19 cellular contexts compared by ENCODE assay signal in the genomic region with DNA sequence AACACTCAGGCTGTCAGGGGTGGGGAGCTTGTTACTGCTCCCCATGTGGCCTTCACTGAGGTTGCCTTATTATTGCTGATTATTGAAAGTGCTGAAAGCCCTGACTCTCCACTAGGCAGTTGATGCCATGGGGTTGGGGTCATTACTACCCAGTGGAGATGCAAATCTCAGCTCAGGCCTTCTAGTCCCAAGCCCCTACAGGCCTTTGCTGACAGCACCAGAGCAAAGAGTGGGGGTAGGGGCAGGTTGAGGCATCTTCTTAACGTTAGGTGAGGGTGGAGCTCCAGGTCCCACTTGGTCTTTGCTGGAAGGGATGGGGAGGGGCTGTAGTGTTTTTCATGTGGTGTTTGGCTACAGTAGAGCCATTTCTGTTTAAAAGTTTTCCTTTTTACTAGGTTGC.
DNase-seq lines count a peak whose midpoint lies in the region; ATAC-seq and TF ChIP-seq lines count a peak whose summit lies in the region.
"Had no signal": no experiment of that assay in that cellular context is flagged by ENCODE, and none has a peak within 500 bp of the region (broad histone marks: within the 10 kb centered on the region; RNA-seq: fewer than 3 reads in every experiment).

No MANE protein-coding gene starts in this region.

- no peaks in the 10 kb centered on the region for H3K27me3 Mint-ChIP-seq in activated naive CD4-positive, alpha-beta T cell treated with anti-CD3 and anti-CD28 coated beads, Interleukin-2, amount 50 U/mL, for 24 hours
- H3K27me3 Mint-ChIP-seq in GM23338 (ENCODE audit: insufficient read depth, low read depth, poor library complexity): no peaks in the 10 kb centered on the region
- no peaks in the 10 kb centered on the region for H3K27me3 Mint-ChIP-seq in activated naive CD8-positive, alpha-beta T cell treated with anti-CD3 and anti-CD28 coated beads for 36 hours
- H3K27me3 Mint-ChIP-seq in naive thymus-derived CD8-positive, alpha-beta T cell: no peaks in the 10 kb centered on the region

- 0 out of 2 replicates have a peak, but pooled peaks cover 1% of the 10 kb centered on the region for H4K20me1 ChIP-seq in GM23338 (replicated peaks; ENCODE audit: insufficient read depth)

- POLR2A ChIA-PET in naive thymus-derived CD8-positive, alpha-beta T cell (lab: Charles Lee): no interaction called here

- no peaks in the 10 kb centered on the region for H3K27me3 ChIP-seq in GM23338 (ENCODE audit: insufficient read depth)

- peaks cover 5% of the 10 kb centered on the region for H3K9me3 Mint-ChIP-seq in activated naive CD4-positive, alpha-beta T cell treated with anti-CD3 and anti-CD28 coated beads, Interleukin-2, amount 50 U/mL, for 24 hours
- H3K9me3 Mint-ChIP-seq in GM23338: no peaks in the 10 kb centered on the region
- H3K9me3 Mint-ChIP-seq in activated naive CD8-positive, alpha-beta T cell treated with anti-CD3 and anti-CD28 coated beads for 36 hours: peaks cover 16% of the 10 kb centered on the region
- H3K9me3 Mint-ChIP-seq in naive thymus-derived CD8-positive, alpha-beta T cell: peaks cover 0 to 19% (median 12%) of the 10 kb centered on the region in 9 donors

- H3K4me1 ChIP-seq in GM23338 (ENCODE audit: insufficient read depth): no peaks in the 10 kb centered on the region

- DNase-seq in activated naive CD4-positive, alpha-beta T cell treated with Interleukin-2 at 50 U/mL for 16 hours: no peak
- DNase-seq in GM23338 (ENCODE audit: low spot score): no peak
- DNase-seq in activated naive CD8-positive, alpha-beta T cell treated with anti-CD3 and anti-CD28 coated beads for 36 hours: no peak
- DNase-seq in naive thymus-derived CD8-positive, alpha-beta T cell: no peak
- DNase-seq in activated CD4-positive, alpha-beta T cell treated with anti-CD3 and anti-CD28 coated beads for 1 hour: no peak
- no peak for DNase-seq in GF-D8 (lab: John Stamatoyannopoulos, UW)
- DNase-seq: ACHN, AML-193, NCI-H146, NCI-H2081, NCI-H510A, NCI-H774, RPMI8226, SIG-M5 had no signal

- H3K9me2 ChIP-seq in GM23338 (ENCODE audit: insufficient read depth): no peaks in the 10 kb centered on the region

- no peak for TF ChIP-seq CTCF in GM23338 (conservative IDR thresholded peaks at IDR 0.05; ENCODE audit: low read depth in 2 of 2)

- peak overlapping the region; percentile 82 for H3K27ac Mint-ChIP-seq in activated naive CD4-positive, alpha-beta T cell treated with anti-CD3 and anti-CD28 coated beads, Interleukin-2, amount 50 U/mL, for 24 hours
- H3K27ac Mint-ChIP-seq in GM23338: no peak overlapping the region
- H3K27ac Mint-ChIP-seq in activated naive CD8-positive, alpha-beta T cell treated with anti-CD3 and anti-CD28 coated beads for 36 hours: peak overlapping the region; percentile 28
- peak overlapping the region in 9 of 10 donors; percentile 37 to 94 (median 73) for H3K27ac Mint-ChIP-seq in naive thymus-derived CD8-positive, alpha-beta T cell

- no peak overlapping the region for H3K4me3 Mint-ChIP-seq in activated naive CD4-positive, alpha-beta T cell treated with anti-CD3 and anti-CD28 coated beads, Interleukin-2, amount 50 U/mL, for 24 hours
- no peak overlapping the region for H3K4me3 Mint-ChIP-seq in GM23338
- no peak overlapping the region for H3K4me3 Mint-ChIP-seq in activated naive CD8-positive, alpha-beta T cell treated with anti-CD3 and anti-CD28 coated beads for 36 hours
- H3K4me3 Mint-ChIP-seq in naive thymus-derived CD8-positive, alpha-beta T cell: peak overlapping the region in 5 of 10 donors; percentile 9 to 58 (median 40)
- H3K4me3 Mint-ChIP-seq: CD14-positive monocyte had no signal

- H3K79me2 ChIP-seq in GM23338 (replicated peaks; ENCODE audit: insufficient read depth): no peaks in the 10 kb centered on the region

- H3K4me1 Mint-ChIP-seq in activated naive CD4-positive, alpha-beta T cell treated with anti-CD3 and anti-CD28 coated beads, Interleukin-2, amount 50 U/mL, for 24 hours: peaks cover 98% of the 10 kb centered on the region
- H3K4me1 Mint-ChIP-seq in GM23338: no peaks in the 10 kb centered on the region
- peaks cover 75% of the 10 kb centered on the region for H3K4me1 Mint-ChIP-seq in activated naive CD8-positive, alpha-beta T cell treated with anti-CD3 and anti-CD28 coated beads for 36 hours
- peaks cover 61 to 93% (median 90%) of the 10 kb centered on the region in 4 donors for H3K4me1 Mint-ChIP-seq in naive thymus-derived CD8-positive, alpha-beta T cell

- no peak overlapping the region for H3K4me2 ChIP-seq in GM23338

- peaks cover 4% of the 10 kb centered on the region; the same call in 1 of the 2 replicates for H3K36me3 ChIP-seq in GM23338 (ENCODE audit: insufficient read depth)

- peak; percentile 72 for ATAC-seq in GM23338
- no peak for ATAC-seq in naive thymus-derived CD8-positive, alpha-beta T cell
- ATAC-seq in HG02973 (IDR thresholded peaks at IDR 0.05; ENCODE audit: unreplicated experiment): no peak
- ATAC-seq: HCT116, K562 had no signal

- H3F3A ChIP-seq in GM23338 (replicated peaks; ENCODE audit: low read depth): no peaks in the 10 kb centered on the region

- H3K36me3 Mint-ChIP-seq in activated naive CD4-positive, alpha-beta T cell treated with anti-CD3 and anti-CD28 coated beads, Interleukin-2, amount 50 U/mL, for 24 hours: peaks cover 28% of the 10 kb centered on the region
- peaks cover 14% of the 10 kb centered on the region for H3K36me3 Mint-ChIP-seq in GM23338 (ENCODE audit: low read depth)
- H3K36me3 Mint-ChIP-seq in activated naive CD8-positive, alpha-beta T cell treated with anti-CD3 and anti-CD28 coated beads for 36 hours: peaks cover 60% of the 10 kb centered on the region
- H3K36me3 Mint-ChIP-seq in naive thymus-derived CD8-positive, alpha-beta T cell: peaks cover 16 to 34% (median 20%) of the 10 kb centered on the region in 3 donors

- no peak overlapping the region for H2AFZ ChIP-seq in GM23338

- H3K4me3 ChIP-seq in GM23338: no peak overlapping the region
- H3K4me3 ChIP-seq: K562 had no signal

- H3K27ac ChIP-seq in GM23338 (ENCODE audit: low read depth): no peak overlapping the region

TF ChIP-seq in GM23338, 12 proteins besides CTCF, POLR2A, EP300 and RAD21 (continues in another document):
- TF ChIP-seq NANOG (IDR thresholded peaks at IDR 0.05; ENCODE audit: borderline replicate concordance): no peak
- TF ChIP-seq EZH2 (IDR thresholded peaks at IDR 0.05; ENCODE audit: low read depth, unreplicated experiment): no peak
- TF ChIP-seq, protein P1, sequence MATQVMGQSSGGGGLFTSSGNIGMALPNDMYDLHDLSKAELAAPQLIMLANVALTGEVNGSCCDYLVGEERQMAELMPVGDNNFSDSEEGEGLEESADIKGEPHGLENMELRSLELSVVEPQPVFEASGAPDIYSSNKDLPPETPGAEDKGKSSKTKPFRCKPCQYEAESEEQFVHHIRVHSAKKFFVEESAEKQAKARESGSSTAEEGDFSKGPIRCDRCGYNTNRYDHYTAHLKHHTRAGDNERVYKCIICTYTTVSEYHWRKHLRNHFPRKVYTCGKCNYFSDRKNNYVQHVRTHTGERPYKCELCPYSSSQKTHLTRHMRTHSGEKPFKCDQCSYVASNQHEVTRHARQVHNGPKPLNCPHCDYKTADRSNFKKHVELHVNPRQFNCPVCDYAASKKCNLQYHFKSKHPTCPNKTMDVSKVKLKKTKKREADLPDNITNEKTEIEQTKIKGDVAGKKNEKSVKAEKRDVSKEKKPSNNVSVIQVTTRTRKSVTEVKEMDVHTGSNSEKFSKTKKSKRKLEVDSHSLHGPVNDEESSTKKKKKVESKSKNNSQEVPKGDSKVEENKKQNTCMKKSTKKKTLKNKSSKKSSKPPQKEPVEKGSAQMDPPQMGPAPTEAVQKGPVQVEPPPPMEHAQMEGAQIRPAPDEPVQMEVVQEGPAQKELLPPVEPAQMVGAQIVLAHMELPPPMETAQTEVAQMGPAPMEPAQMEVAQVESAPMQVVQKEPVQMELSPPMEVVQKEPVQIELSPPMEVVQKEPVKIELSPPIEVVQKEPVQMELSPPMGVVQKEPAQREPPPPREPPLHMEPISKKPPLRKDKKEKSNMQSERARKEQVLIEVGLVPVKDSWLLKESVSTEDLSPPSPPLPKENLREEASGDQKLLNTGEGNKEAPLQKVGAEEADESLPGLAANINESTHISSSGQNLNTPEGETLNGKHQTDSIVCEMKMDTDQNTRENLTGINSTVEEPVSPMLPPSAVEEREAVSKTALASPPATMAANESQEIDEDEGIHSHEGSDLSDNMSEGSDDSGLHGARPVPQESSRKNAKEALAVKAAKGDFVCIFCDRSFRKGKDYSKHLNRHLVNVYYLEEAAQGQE (IDR thresholded peaks at IDR 0.05; ENCODE audit: unreplicated experiment): no peak
- no peak for TF ChIP-seq JUNB (IDR thresholded peaks at IDR 0.05; ENCODE audit: unreplicated experiment)
